Comparison of ENCODE assay signal across 8 cellular contexts in the genomic region with DNA sequence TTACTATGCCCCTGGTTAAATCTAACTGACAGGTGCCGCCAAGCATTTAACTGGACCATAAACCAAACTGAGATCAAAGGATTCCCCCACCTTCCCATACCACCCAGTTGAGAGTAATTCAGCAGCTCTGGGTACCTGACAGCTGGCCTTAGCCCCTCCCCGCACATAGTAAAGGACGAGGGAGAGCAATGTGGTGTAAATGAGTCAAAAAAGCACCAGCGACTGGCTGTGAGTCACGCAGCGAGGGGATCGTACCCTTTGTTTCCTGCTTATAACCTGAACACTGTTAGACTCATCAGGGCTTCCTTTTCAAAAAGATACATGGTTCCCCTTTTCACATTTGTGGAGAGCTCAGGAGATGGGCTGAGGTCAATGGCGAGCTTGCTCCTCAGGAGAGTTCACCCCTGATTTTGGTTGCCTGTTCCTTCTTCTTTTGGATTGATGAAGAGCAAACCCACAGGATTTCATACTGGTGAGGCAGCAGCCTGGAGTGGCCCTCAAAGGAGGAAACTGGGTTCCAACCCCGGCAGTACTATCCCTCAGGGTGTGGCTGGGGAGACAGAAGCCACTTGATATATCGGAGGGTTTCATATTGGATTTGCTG.
DNase-seq lines count a peak whose midpoint lies in the region; FAIRE-seq and TF ChIP-seq lines count a peak whose summit lies in the region.

No MANE protein-coding gene starts in this region.

- H2BK120ac ChIP-seq in mesenchymal stem cell (ENCODE audit: low read depth, low read length): no peak overlapping the region

- no peak overlapping the region for H3K4me2 ChIP-seq in mesenchymal stem cell (ENCODE audit: low read length, poor library complexity, severe bottlenecking)

- no peak overlapping the region for H2BK5ac ChIP-seq in mesenchymal stem cell (ENCODE audit: low read depth, low read length, poor library complexity, severe bottlenecking)

- H4K91ac ChIP-seq in mesenchymal stem cell (ENCODE audit: low read length): no peak overlapping the region

- no peak overlapping the region for H3K9ac ChIP-seq in mesenchymal stem cell (ENCODE audit: low read length)

- peak; percentile 80 for FAIRE-seq in H54 (lab: Jason Lieb, UNC)

- H3K4me1 ChIP-seq in mesenchymal stem cell (ENCODE audit: control insufficient read depth, insufficient read depth, low read depth, low read length) (peaks cover 23% of the 10 kb centered on the region), ascending aorta (no peaks in the 10 kb centered on the region)

- H3K4ac ChIP-seq in mesenchymal stem cell (ENCODE audit: low read depth in 1 of 2, low read length in 2 of 2): no peak overlapping the region

- no peak overlapping the region for H3K18ac ChIP-seq in mesenchymal stem cell (ENCODE audit: low read depth in 1 of 2, low read length in 2 of 2)

- H2AFZ ChIP-seq in mesenchymal stem cell (ENCODE audit: low read depth, low read length): no peak overlapping the region

- H3K4me3 ChIP-seq in GM12865 (ENCODE audit: low read depth, low read length) (peak overlapping the region; percentile 47), mesenchymal stem cell (ENCODE audit: insufficient read depth in 1 of 2, low read depth in 1 of 2, low read length in 2 of 2) (no peak overlapping the region), ascending aorta (no peak overlapping the region)

- intact Hi-C loops in ascending aorta (cut with DNase I): no loop called here

- no peak overlapping the region for H4K8ac ChIP-seq in mesenchymal stem cell (ENCODE audit: low read length)

- peaks cover 0 to 10% of the 10 kb centered on the region in 2 experiments for H3K36me3 ChIP-seq in mesenchymal stem cell (ENCODE audit: control insufficient read depth in 1 of 2, insufficient read depth in 2 of 2, low read depth in 1 of 2, low read length in 2 of 2)
- no peaks in the 10 kb centered on the region for H3K36me3 ChIP-seq in ascending aorta

- WGBS in mesenchymal stem cell: 39% methylated on average over 9 of the region's 10 CpGs

- H3K79me1 ChIP-seq in mesenchymal stem cell (replicated peaks; ENCODE audit: low read length, poor library complexity, severe bottlenecking): peaks cover 25% of the 10 kb centered on the region

- H3K14ac ChIP-seq in mesenchymal stem cell (ENCODE audit: low read length in 2 of 2): no peak overlapping the region

- peak; percentile 95 for DNase-seq in GM12865 (ENCODE audit: low read depth)
- peak; percentile 96 for DNase-seq in H54 (ENCODE audit: insufficient read length, low spot score)
- peak; percentile 55 for DNase-seq in LHCN-M2 (ENCODE audit: low read depth)
- peak; percentile 77 for DNase-seq in activated T-cell treated with anti-CD3 and anti-CD28 coated beads for 48 hours (ENCODE audit: low read depth)
- peak; percentile 42 for DNase-seq in mesenchymal stem cell
- no peak for DNase-seq in COLO668 (lab: John Stamatoyannopoulos, UW; ENCODE audit: unreplicated experiment)
- no peak for DNase-seq in ascending aorta (ENCODE audit: low spot score in 2 of 2)
- no peak for DNase-seq in activated gamma-delta T cell (lab: John Stamatoyannopoulos, UW)

- H3K27ac ChIP-seq in mesenchymal stem cell (ENCODE audit: low read length, poor library complexity, severe bottlenecking) (no peak overlapping the region), ascending aorta (no peak overlapping the region)

- no peak overlapping the region for H2BK12ac ChIP-seq in mesenchymal stem cell (ENCODE audit: low read length in 2 of 2)

- H3K23ac ChIP-seq in mesenchymal stem cell (ENCODE audit: low read length in 2 of 2): no peak overlapping the region

- TF ChIP-seq CTCF in GM12865 (IDR thresholded peaks at IDR 0.05; ENCODE audit: insufficient read depth, low read depth, low read length, missing control alignments): no peak
- no peak for TF ChIP-seq CTCF in ascending aorta (IDR thresholded peaks at IDR 0.05)

- H2BK15ac ChIP-seq in mesenchymal stem cell (ENCODE audit: low read depth, poor library complexity, severe bottlenecking): no peak overlapping the region

- H3K9me3 ChIP-seq in mesenchymal stem cell (ENCODE audit: control insufficient read depth, low read length) (no peaks in the 10 kb centered on the region), ascending aorta (no peaks in the 10 kb centered on the region)

- TF ChIP-seq POLR2A in H54 (IDR thresholded peaks at IDR 0.05; ENCODE audit: low read depth, low read length): no peak

- peak overlapping the region; percentile 20 for H2AK5ac ChIP-seq in mesenchymal stem cell (ENCODE audit: low read length, severe bottlenecking)

- H3K27me3 ChIP-seq in mesenchymal stem cell (ENCODE audit: control insufficient read depth in 1 of 2, insufficient read depth in 1 of 2, low read length in 2 of 2) (no peaks in the 10 kb centered on the region), ascending aorta (no peaks in the 10 kb centered on the region)

Comparison
In these comparisons a context has a peak if more than half of its experiments do, and no peak if none do; other contexts are left out.
1. DNase-seq: peak in GM12865 (single experiment), H54 (single experiment), LHCN-M2 (single experiment), activated T-cell treated with anti-CD3 and anti-CD28 coated beads for 48 hours (single experiment) and mesenchymal stem cell (single experiment); none in COLO668 (single experiment), ascending aorta (0 of 2) and activated gamma-delta T cell (single experiment).